In genomic region chr12:2959194-2959507, GRCh38 we compare ENCODE assay signal across 7 cellular contexts. TPM values are rescaled to one million over a fixed set of nuclear protein-coding genes. Genes with fewer than 3 reads are reported as not detected.
A peak's percentile ranks its signal among the peaks of the same experiment; 100 is the strongest.
DNase-seq lines count a peak whose midpoint lies in the region; ATAC-seq and TF ChIP-seq lines count a peak whose summit lies in the region.

TSS of gene TEAD4 (plus strand) at chr12:2959397.

- ATAC-seq in WTC11, result peak; percentile 61
- ATAC-seq in HG03045 (IDR thresholded peaks at IDR 0.05; ENCODE audit: unreplicated experiment), result no peak

- CTCF ChIA-PET in WTC11 (lab: Charles Lee), result interaction anchor here (0.8 to 2.0 kb wide), 6 partner anchors 9 to 113 kb away, joined by 3 to 6 read pairs (median 3); no protein-coding TSS in a partner anchor

- no peak for TF ChIP-seq CTCF in WTC11 (IDR thresholded peaks at IDR 0.05)
- TF ChIP-seq CTCF in fibroblast of pulmonary artery (IDR thresholded peaks at IDR 0.05; ENCODE audit: low read length, missing control alignments), result no peak
- TF ChIP-seq CTCF in nephron progenitor cell (IDR thresholded peaks at IDR 0.05), result no peak

- H3K9me3 Mint-ChIP-seq in WTC11 (no peaks in the 10 kb centered on the region), nephron progenitor cell (no peaks in the 10 kb centered on the region)

- H3K9me3 ChIP-seq in ES-I3 (ENCODE audit: control insufficient read depth, insufficient read depth, low read length), result no peaks in the 10 kb centered on the region

- H3K36me3 ChIP-seq in ES-I3 (ENCODE audit: insufficient read depth, low read length), result no peaks in the 10 kb centered on the region

- H3K4me1 Mint-ChIP-seq in WTC11, result peaks cover 49% of the 10 kb centered on the region
- peaks cover 51% of the 10 kb centered on the region for H3K4me1 Mint-ChIP-seq in nephron progenitor cell

- POLR2A ChIA-PET in WTC11 (lab: Charles Lee), result interaction anchor here (0.8 to 1.0 kb wide), 2 partner anchors 40 to 74 kb away, joined by 3 read pairs; no protein-coding TSS in a partner anchor

- peak within 1 kb of the TSS; percentile 63 for H3K4me3 ChIP-seq in fibroblast of pulmonary artery (replicated peaks; ENCODE audit: low read depth, low read length)

- H3K4me3 Mint-ChIP-seq in WTC11 (peak within 1 kb of the TSS; percentile 91), nephron progenitor cell (peak within 1 kb of the TSS; percentile 91)

- DNase-seq in Kasumi-1 (lab: John Stamatoyannopoulos, UW) (peak; percentile 14 to 28), WTC11 (ENCODE audit: low spot score) (peak; percentile 91), fibroblast of pulmonary artery (ENCODE audit: low read depth) (peak; percentile 79), nephron progenitor cell (peak; percentile 90), occipital lobe (lab: John Stamatoyannopoulos, UW) (no peak)

- H3K4me1 ChIP-seq in ES-I3 (ENCODE audit: insufficient read depth, low read length), result peaks cover 13% of the 10 kb centered on the region

- H3K27ac Mint-ChIP-seq in WTC11 (peak within 1 kb of the TSS; percentile 98), nephron progenitor cell (no peak within 1 kb of the TSS)

- H3K36me3 Mint-ChIP-seq in WTC11 (no peaks in the 10 kb centered on the region), nephron progenitor cell (ENCODE audit: low read depth) (no peaks in the 10 kb centered on the region)

- peak within 1 kb of the TSS; percentile 75 for H3K9ac ChIP-seq in ES-I3 (ENCODE audit: low read depth, low read length)

- H3K27me3 Mint-ChIP-seq in WTC11 (ENCODE audit: low read depth) (no peaks in the 10 kb centered on the region; the same call in 1 of the 2 replicates), nephron progenitor cell (ENCODE audit: low read depth, poor library complexity) (peaks cover 17% of the 10 kb centered on the region)

TF ChIP-seq in WTC11, 78 proteins besides CTCF, POLR2A, EP300 and RAD21:
- no peak for TF ChIP-seq ZBTB43 (CRISPR knock-in tag; IDR thresholded peaks at IDR 0.05)
- no peak for TF ChIP-seq OVOL2 (CRISPR knock-in tag; IDR thresholded peaks at IDR 0.05; ENCODE audit: borderline replicate concordance)
- peak; percentile 99; the same call in 1 of the 2 replicates for TF ChIP-seq TEAD1 (CRISPR knock-in tag; IDR thresholded peaks at IDR 0.05)
- TF ChIP-seq NFE2L1 (CRISPR knock-in tag; IDR thresholded peaks at IDR 0.05), result 0 out of 2 replicates have a peak, but pooled peaks have one; percentile 58
- TF ChIP-seq ZMAT4 (CRISPR knock-in tag; IDR thresholded peaks at IDR 0.05), result no peak
- TF ChIP-seq TEAD4 (CRISPR knock-in tag; IDR thresholded peaks at IDR 0.05), result peak; percentile 98
- no peak for TF ChIP-seq TCF7 (CRISPR knock-in tag; IDR thresholded peaks at IDR 0.05; ENCODE audit: low read depth)
- TF ChIP-seq FOXP4 (CRISPR knock-in tag; IDR thresholded peaks at IDR 0.05), result 0 out of 2 replicates have a peak, but pooled peaks have one; percentile 53
- no peak for TF ChIP-seq JUN (CRISPR knock-in tag; IDR thresholded peaks at IDR 0.05)
- TF ChIP-seq E2F4 (CRISPR knock-in tag; IDR thresholded peaks at IDR 0.05; ENCODE audit: borderline replicate concordance, low read depth), result peak; percentile 23; the same call in 1 of the 2 replicates
- TF ChIP-seq USF1 (CRISPR knock-in tag; IDR thresholded peaks at IDR 0.05), result peak; percentile 33; the same call in 1 of the 2 replicates
- peak; percentile 49; the same call in 1 of the 2 replicates for TF ChIP-seq ZNF232 (CRISPR knock-in tag; IDR thresholded peaks at IDR 0.05)
- peak; percentile 70 for TF ChIP-seq SP1 (CRISPR knock-in tag; conservative IDR thresholded peaks at IDR 0.05)
- TF ChIP-seq ATF1 (CRISPR knock-in tag; IDR thresholded peaks at IDR 0.05), result 0 out of 2 replicates have a peak, but pooled peaks have one; percentile 22
- no peak for TF ChIP-seq ZNF317 (CRISPR knock-in tag; IDR thresholded peaks at IDR 0.05; ENCODE audit: borderline replicate concordance, low read depth)
- no peak for TF ChIP-seq ZNF138 (CRISPR knock-in tag; conservative IDR thresholded peaks at IDR 0.05)
- TF ChIP-seq GABPB1 (CRISPR knock-in tag; IDR thresholded peaks at IDR 0.05), result peak; percentile 14; the same call in 1 of the 2 replicates
- TF ChIP-seq CREB1 (CRISPR knock-in tag; IDR thresholded peaks at IDR 0.05), result peak; percentile 65; the same call in 1 of the 2 replicates
- no peak for TF ChIP-seq CDX4 (CRISPR knock-in tag; IDR thresholded peaks at IDR 0.05; ENCODE audit: borderline replicate concordance)
- TF ChIP-seq IRF2 (CRISPR knock-in tag; IDR thresholded peaks at IDR 0.05; ENCODE audit: borderline replicate concordance, low read depth), result 0 out of 2 replicates have a peak, but pooled peaks have one; percentile 13

RNA-seq across cellular contexts. Expression of gene TEAD4, which starts in this region (rescaled TPM):
- total RNA-seq in WTC11 (2021) (75.8 to 96.8 TPM (median 78.2 TPM) in 3 replicates), occipital lobe (0.94 TPM)

Comparison
In these comparisons a context has a peak if more than half of its experiments do, and no peak if none do; other contexts are left out.
1. RNA of gene TEAD4 (total RNA-seq): 75.8 to 96.8 TPM in WTC11; 0.94 TPM in occipital lobe (single experiment); every median in the first group is over 10 times any median in the second.